In genomic region chr18:23703057-23703986, GRCh38 we compare ENCODE assay signal across 8 cellular contexts. TPM values are rescaled to one million over a fixed set of nuclear protein-coding genes. Genes with fewer than 3 reads are reported as not detected.
DNase-seq lines count a peak whose midpoint lies in the region; ATAC-seq and TF ChIP-seq lines count a peak whose summit lies in the region.

No MANE protein-coding gene starts in this region.

- ATAC-seq in HG03457 (IDR thresholded peaks at IDR 0.05; ENCODE audit: unreplicated experiment): no peak

- no peak overlapping the region for H3K27ac Mint-ChIP-seq in activated naive CD4-positive, alpha-beta T cell treated with anti-CD3 and anti-CD28 coated beads, Interleukin-2, amount 10 ng/mL, durations not matched to agents 7 days and 5 days

- no peak overlapping the region for H3K9ac ChIP-seq in fibroblast of lung (ENCODE audit: insufficient read depth, low read length)

- peak; percentile 44 for DNase-seq in activated naive CD4-positive, alpha-beta T cell treated with anti-CD3 and anti-CD28 coated beads, Interleukin-2, amount 10 ng/mL, durations not matched to agents 7 days and 5 days
- no peak for DNase-seq in activated naive CD4-positive, alpha-beta T cell (lab: John Stamatoyannopoulos, UW)
- DNase-seq in HT-29 (ENCODE audit: low spot score) (peak; percentile 75), SK-N-DZ (ENCODE audit: low spot score) (peak; percentile 53), fibroblast of lung (ENCODE audit: low read depth in 2 of 2) (peak; percentile 59 to 77), prostate gland (ENCODE audit: low spot score) (peak; percentile 57), nucleus accumbens (lab: John Stamatoyannopoulos, UW) (no peak)

- H3K27me3 ChIP-seq in fibroblast of lung (ENCODE audit: control insufficient read depth, insufficient read depth, low read length) (peaks cover 8% of the 10 kb centered on the region), prostate gland (replicated peaks; ENCODE audit: insufficient read depth) (no peaks in the 10 kb centered on the region)

- no peaks in the 10 kb centered on the region for H3K9me3 ChIP-seq in fibroblast of lung (ENCODE audit: control insufficient read depth, insufficient read depth, low read depth, low read length)
- H3K9me3 ChIP-seq in prostate gland: no peaks in the 10 kb centered on the region

- H3K27me3 Mint-ChIP-seq in activated naive CD4-positive, alpha-beta T cell treated with anti-CD3 and anti-CD28 coated beads, Interleukin-2, amount 10 ng/mL, durations not matched to agents 7 days and 5 days: peaks cover 42% of the 10 kb centered on the region

- H2AFZ ChIP-seq in fibroblast of lung (ENCODE audit: low read length): no peak overlapping the region

- no peak overlapping the region for H3K4me3 Mint-ChIP-seq in activated naive CD4-positive, alpha-beta T cell treated with anti-CD3 and anti-CD28 coated beads, Interleukin-2, amount 10 ng/mL, durations not matched to agents 7 days and 5 days

- CTCF ChIA-PET in activated naive CD4-positive, alpha-beta T cell treated with anti-CD3 and anti-CD28 coated beads, Interleukin-2, amount 10 ng/mL, durations not matched to agents 7 days and 5 days (lab: Charles Lee): interaction anchor here (0.5 to 4.2 kb wide), 24 partner anchors 9 to 391 kb away, joined by 3 to 29 read pairs (median 4); no protein-coding TSS in a partner anchor

- TF ChIP-seq CTCF in fibroblast of lung (conservative IDR thresholded peaks at IDR 0.05 in 1 of 2, IDR thresholded peaks at IDR 0.05 in 1 of 2; ENCODE audit: low read depth in 1 of 2, low read length in 2 of 2): peak; percentile 54 to 61
- TF ChIP-seq CTCF in prostate gland (IDR thresholded peaks at IDR 0.05): peak in 3 of 4 experiments; percentile 59 to 84 (median 82)

- no peak overlapping the region for H3K4me3 ChIP-seq in fibroblast of lung (replicated peaks in 1 of 4; ENCODE audit: control extremely low read depth in 1 of 4, insufficient read depth in 1 of 4, low read depth in 3 of 4, low read length in 4 of 4)
- no peak overlapping the region for H3K4me3 ChIP-seq in prostate gland

- no peaks in the 10 kb centered on the region for H3K4me1 ChIP-seq in fibroblast of lung (ENCODE audit: control insufficient read depth, extremely low read depth, insufficient read depth, low read length)
- H3K4me1 ChIP-seq in prostate gland (replicated peaks): no peaks in the 10 kb centered on the region

- no peak overlapping the region for H3K4me2 ChIP-seq in fibroblast of lung (ENCODE audit: extremely low read depth, insufficient read depth, low read length)

- H3K9me3 Mint-ChIP-seq in activated naive CD4-positive, alpha-beta T cell treated with anti-CD3 and anti-CD28 coated beads, Interleukin-2, amount 10 ng/mL, durations not matched to agents 7 days and 5 days: peaks cover 8% of the 10 kb centered on the region

- H3K4me1 Mint-ChIP-seq in activated naive CD4-positive, alpha-beta T cell treated with anti-CD3 and anti-CD28 coated beads, Interleukin-2, amount 10 ng/mL, durations not matched to agents 7 days and 5 days: no peaks in the 10 kb centered on the region

- H3K36me3 ChIP-seq in fibroblast of lung (ENCODE audit: control insufficient read depth, insufficient read depth, low read length) (no peaks in the 10 kb centered on the region), prostate gland (no peaks in the 10 kb centered on the region)

- H3K79me2 ChIP-seq in fibroblast of lung (ENCODE audit: control insufficient read depth, insufficient read depth, low read length): no peaks in the 10 kb centered on the region

- H3K36me3 Mint-ChIP-seq in activated naive CD4-positive, alpha-beta T cell treated with anti-CD3 and anti-CD28 coated beads, Interleukin-2, amount 10 ng/mL, durations not matched to agents 7 days and 5 days: peaks cover 4% of the 10 kb centered on the region

- H3K27ac ChIP-seq in fibroblast of lung (ENCODE audit: insufficient read depth, low read length): no peak overlapping the region
- no peak overlapping the region for H3K27ac ChIP-seq in prostate gland

- WGBS in prostate gland: 52% methylated on average over 6 of the region's 6 CpGs

- no peaks in the 10 kb centered on the region for H4K20me1 ChIP-seq in fibroblast of lung (ENCODE audit: control insufficient read depth, extremely low read depth, insufficient read depth, low read length)

- intact Hi-C loops in prostate gland (cut with DNase I): loop anchor here (1.0 to 5.0 kb wide), 2 partner anchors 81 to 109 kb away; no protein-coding TSS in a partner anchor

- TF ChIP-seq POLR2A in prostate gland (IDR thresholded peaks at IDR 0.05): no peak

RNA-seq across cellular contexts. Expression of gene LAMA3, which starts 14.1 kb away (rescaled TPM):
- 8.6 and 9.5 TPM in 2 replicates for total RNA-seq in HT-29 (2014; rRNA removed; shearing (Covaris generic))
- polyA plus RNA-seq in SK-N-DZ (2014; cell fraction: cytosol; rRNA removed): 0.03 and 0.22 TPM in 2 replicates
- polyA plus RNA-seq in SK-N-DZ (2014; cell fraction: nucleus; rRNA removed): 0.43 and 0.59 TPM in 2 replicates
- total RNA-seq in fibroblast of lung (8.5 and 13.2 TPM in 2 replicates), prostate gland (10 to 100 TPM; 31.3 to 35.9 TPM)
- 0.75 and 1.9 TPM in 2 replicates for polyA plus RNA-seq in fibroblast of lung
- 0.52 and 1.5 TPM in 2 replicates for polyA plus RNA-seq in fibroblast of lung (2012)
- 2.9 TPM in 1 of 2 replicates, not detected in the other for polyA minus RNA-seq in fibroblast of lung (ENCODE audit: low replicate concordance)

RNA-seq across cellular contexts. Expression of gene ANKRD29, which starts 40.6 kb away (rescaled TPM):
- total RNA-seq in HT-29 (2014; rRNA removed; shearing (Covaris generic)): 3.1 and 7.4 TPM in 2 replicates
- polyA plus RNA-seq in SK-N-DZ (2014; cell fraction: cytosol; rRNA removed): 0.16 TPM in 1 of 2 replicates, not detected in the other
- not detected in 2 replicates for polyA plus RNA-seq in SK-N-DZ (2014; cell fraction: nucleus; rRNA removed)
- total RNA-seq in fibroblast of lung (4.1 and 6.9 TPM in 2 replicates), prostate gland (1 to 10 TPM; 5.6 to 8.5 TPM)
- 2.0 and 3.4 TPM in 2 replicates for polyA plus RNA-seq in fibroblast of lung
- 1.1 and 2.4 TPM in 2 replicates for polyA plus RNA-seq in fibroblast of lung (2012)
- 0.24 and 3.7 TPM in 2 replicates for polyA minus RNA-seq in fibroblast of lung (ENCODE audit: low replicate concordance)

Comparison
In these comparisons a context has a peak if more than half of its experiments do, and no peak if none do; other contexts are left out.
1. DNase-seq: peak in activated naive CD4-positive, alpha-beta T cell treated with anti-CD3 and anti-CD28 coated beads, Interleukin-2, amount 10 ng/mL, durations not matched to agents 7 days and 5 days (single experiment), HT-29 (single experiment), SK-N-DZ (single experiment), fibroblast of lung (2 of 2) and prostate gland (single experiment); none in activated naive CD4-positive, alpha-beta T cell (0 of 4) and nucleus accumbens (0 of 56).